Comparison of ENCODE assay signal across 1 cellular context in genomic region chr10:68900427-68901105, GRCh38.
TF ChIP-seq lines count a peak whose summit lies in the region.

No MANE protein-coding gene starts in this region.

TF ChIP-seq in HepG2, 621 proteins besides CTCF, POLR2A, EP300 and RAD21 (continued from another document and continues in another):
- TF ChIP-seq ZSCAN31 (CRISPR knock-in tag; IDR thresholded peaks at IDR 0.05; ENCODE audit: low read depth) (no peak; the same call in 1 of the 2 replicates), ZNF430 (CRISPR knock-in tag; IDR thresholded peaks at IDR 0.05) (peak; percentile 88), HOXD1 (CRISPR knock-in tag; IDR thresholded peaks at IDR 0.05) (peak; percentile 61; the same call in 1 of the 2 replicates), BCL6 (CRISPR knock-in tag; IDR thresholded peaks at IDR 0.05) (peak; percentile 54), CSRNP2 (CRISPR knock-in tag; conservative IDR thresholded peaks at IDR 0.05; ENCODE audit: low read depth) (peak; percentile 93), SP5 (CRISPR knock-in tag; IDR thresholded peaks at IDR 0.05; ENCODE audit: borderline replicate concordance, low read depth) (peak; percentile 61; the same call in 1 of the 2 replicates), ZNF737 (CRISPR knock-in tag; IDR thresholded peaks at IDR 0.05; ENCODE audit: borderline replicate concordance) (no peak), REL (CRISPR knock-in tag; conservative IDR thresholded peaks at IDR 0.05) (peak; percentile 97), HINFP (CRISPR knock-in tag; IDR thresholded peaks at IDR 0.05; ENCODE audit: low read depth) (peak; percentile 83; the same call in 1 of the 2 replicates), ZNF543 (CRISPR knock-in tag; IDR thresholded peaks at IDR 0.05) (peak; percentile 85), GLI4 (CRISPR knock-in tag; IDR thresholded peaks at IDR 0.05; ENCODE audit: borderline replicate concordance) (no peak), RBFOX2 (IDR thresholded peaks at IDR 0.05; ENCODE audit: low read depth, low read length) (peak; percentile 98), ZNF337 (CRISPR knock-in tag; IDR thresholded peaks at IDR 0.05; ENCODE audit: borderline replicate concordance, low read depth) (no peak), ZNF775 (CRISPR knock-in tag; IDR thresholded peaks at IDR 0.05; ENCODE audit: borderline replicate concordance) (peak; percentile 89), CHD2 (IDR thresholded peaks at IDR 0.05; ENCODE audit: low read depth, low read length) (peak; percentile 77), SP140L (CRISPR knock-in tag; IDR thresholded peaks at IDR 0.05; ENCODE audit: borderline replicate concordance) (no peak), TBP (CRISPR knock-in tag; IDR thresholded peaks at IDR 0.05) (no peak), IRX3 (CRISPR knock-in tag; IDR thresholded peaks at IDR 0.05; ENCODE audit: borderline replicate concordance, low read depth) (peak; percentile 75; the same call in 1 of the 2 replicates), JUN (CRISPR knock-in tag; IDR thresholded peaks at IDR 0.05) (peak; percentile 82; the same call in 1 of the 2 replicates), ZNF782 (CRISPR knock-in tag; IDR thresholded peaks at IDR 0.05; ENCODE audit: borderline replicate concordance) (peak; percentile 68), PHF20 (CRISPR knock-in tag; IDR thresholded peaks at IDR 0.05) (peak; percentile 78), ZFP36L2 (CRISPR knock-in tag; IDR thresholded peaks at IDR 0.05) (0 out of 2 replicates have a peak, but pooled peaks have one; percentile 71), RFX3 (CRISPR knock-in tag; IDR thresholded peaks at IDR 0.05) (no peak), NCOA2 (CRISPR knock-in tag; IDR thresholded peaks at IDR 0.05) (peak; percentile 49; the same call in 1 of the 2 replicates), GPN1 (CRISPR knock-in tag; IDR thresholded peaks at IDR 0.05; ENCODE audit: borderline replicate concordance) (0 out of 2 replicates have a peak, but pooled peaks have one; percentile 80), AHR (CRISPR knock-in tag; IDR thresholded peaks at IDR 0.05) (peak; percentile 97; the same call in 1 of the 2 replicates), ZNF776 (CRISPR knock-in tag; IDR thresholded peaks at IDR 0.05) (0 out of 2 replicates have a peak, but pooled peaks have one; percentile 39), ZBTB25 (CRISPR knock-in tag; IDR thresholded peaks at IDR 0.05) (no peak), NR2F6 (IDR thresholded peaks at IDR 0.05) (no peak), NR2F6 (CRISPR knock-in tag; IDR thresholded peaks at IDR 0.05) (peak; percentile 41; the same call in 1 of the 2 replicates), ZNF101 (CRISPR knock-in tag; IDR thresholded peaks at IDR 0.05; ENCODE audit: borderline replicate concordance, low read depth) (peak; percentile 88; the same call in 1 of the 2 replicates), HDAC6 (IDR thresholded peaks at IDR 0.05; ENCODE audit: low read depth, low read length) (no peak), ONECUT2 (CRISPR knock-in tag; IDR thresholded peaks at IDR 0.05) (no peak; the same call in 1 of the 2 replicates), ZNF207 (IDR thresholded peaks at IDR 0.05; ENCODE audit: borderline replicate concordance) (no peak), HES4 (CRISPR knock-in tag; IDR thresholded peaks at IDR 0.05; ENCODE audit: borderline replicate concordance) (peak; percentile 46), SKI (IDR thresholded peaks at IDR 0.05; ENCODE audit: partially characterized antibody) (no peak), ZNF503 (CRISPR knock-in tag; IDR thresholded peaks at IDR 0.05) (no peak; the same call in none of the 2 replicates), GMEB2 (CRISPR knock-in tag; IDR thresholded peaks at IDR 0.05; ENCODE audit: low read depth) (peak; percentile 16; the same call in 1 of the 2 replicates), ZMAT5 (CRISPR knock-in tag; IDR thresholded peaks at IDR 0.05; ENCODE audit: borderline replicate concordance, low read depth) (no peak), CSRNP1 (CRISPR knock-in tag; IDR thresholded peaks at IDR 0.05) (peak; percentile 81; the same call in 1 of the 2 replicates), CREBL2 (CRISPR knock-in tag; IDR thresholded peaks at IDR 0.05; ENCODE audit: borderline replicate concordance) (peak; percentile 62; the same call in 1 of the 2 replicates), ZNF296 (CRISPR knock-in tag; conservative IDR thresholded peaks at IDR 0.05) (peak; percentile 32; the same call in 1 of the 2 replicates), ATF7 (IDR thresholded peaks at IDR 0.05) (no peak), ATF7 (CRISPR knock-in tag; IDR thresholded peaks at IDR 0.05) (0 out of 2 replicates have a peak, but pooled peaks have one; percentile 30), TAF1 (CRISPR knock-in tag; IDR thresholded peaks at IDR 0.05) (peak; percentile 94), ZNF335 (CRISPR knock-in tag; IDR thresholded peaks at IDR 0.05) (peak; percentile 11; the same call in 1 of the 2 replicates), NR1H2 (CRISPR knock-in tag; IDR thresholded peaks at IDR 0.05; ENCODE audit: borderline replicate concordance, low read depth) (peak; percentile 75; the same call in 1 of the 2 replicates), HNRNPL (IDR thresholded peaks at IDR 0.05; ENCODE audit: low read depth, low read length) (no peak), TGIF2 (CRISPR knock-in tag; IDR thresholded peaks at IDR 0.05) (peak; percentile 74), MEIS1 (CRISPR knock-in tag; IDR thresholded peaks at IDR 0.05; ENCODE audit: borderline replicate concordance) (peak; percentile 21; the same call in 1 of the 2 replicates), RFXANK (CRISPR knock-in tag; IDR thresholded peaks at IDR 0.05) (no peak), THAP11 (CRISPR knock-in tag; IDR thresholded peaks at IDR 0.05) (peak; percentile 75; the same call in 1 of the 2 replicates), ZNF18 (CRISPR knock-in tag; IDR thresholded peaks at IDR 0.05; ENCODE audit: insufficient replicate concordance) (peak; percentile 86), ZGPAT (CRISPR knock-in tag; IDR thresholded peaks at IDR 0.05) (peak; percentile 91), ZNF644 (CRISPR knock-in tag; IDR thresholded peaks at IDR 0.05; ENCODE audit: low read depth) (peak; percentile 81), SETDB1 (CRISPR knock-in tag; IDR thresholded peaks at IDR 0.05; ENCODE audit: borderline replicate concordance) (no peak), ZBTB21 (CRISPR knock-in tag; IDR thresholded peaks at IDR 0.05) (no peak), RFX5 (IDR thresholded peaks at IDR 0.05; ENCODE audit: low read depth, low read length) (no peak), ZBTB14 (CRISPR knock-in tag; IDR thresholded peaks at IDR 0.05) (no peak)
